In the genomic region with DNA sequence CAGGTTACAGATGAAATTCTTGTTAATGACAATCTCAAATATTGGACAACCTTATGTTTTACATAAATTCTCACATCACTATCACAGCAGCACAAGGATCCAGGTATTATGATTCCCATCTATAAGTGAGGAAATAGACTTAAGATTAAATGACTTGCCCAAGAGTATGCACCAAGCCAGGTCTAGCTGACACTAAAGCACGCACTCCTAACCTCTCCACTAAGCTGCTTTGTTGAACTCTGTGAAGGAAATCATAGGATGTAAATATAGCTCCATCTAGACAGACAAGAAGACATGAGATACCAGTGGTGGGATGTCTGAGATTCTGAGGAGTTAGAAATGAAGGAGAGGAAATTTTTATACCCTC, we compare ENCODE assay signal across 9 cellular contexts.
A peak's percentile ranks its signal among the peaks of the same experiment; 100 is the strongest.
DNase-seq lines count a peak whose midpoint lies in the region; ATAC-seq, FAIRE-seq and TF ChIP-seq lines count a peak whose summit lies in the region.
"Had no signal": no experiment of that assay in that cellular context is flagged by ENCODE, and none has a peak within 500 bp of the region (broad histone marks: within the 10 kb centered on the region; RNA-seq: fewer than 3 reads in every experiment).

No MANE protein-coding gene starts in this region.

- H3K4me1 ChIP-seq in endodermal cell (ENCODE audit: control insufficient read depth, insufficient read depth, low read length): peaks cover 16% of the 10 kb centered on the region
- peaks cover 7 to 9% of the 10 kb centered on the region in 2 donors for H3K4me1 ChIP-seq in small intestine (ENCODE audit: control insufficient read depth in 2 of 2, insufficient read depth in 1 of 2, low read depth in 1 of 2, low read length in 1 of 2)

- ATAC-seq in stimulated activated naive B cell treated with anti-CD40 and anti-IgM and Interleukin-4, amounts not matched to agents 10 μg/mL and 1 μg/mL and 100 μg/mL, for 72 hours (replicated peaks): no peak
- ATAC-seq in HG03175 (IDR thresholded peaks at IDR 0.05; ENCODE audit: unreplicated experiment): no peak

- DNase-seq in NCI-H2029 (lab: John Stamatoyannopoulos, UW) (peak; percentile 9), NCI-H2029 treated with DMSO at 0.1 percent for 48 hours (lab: John Stamatoyannopoulos, UW) (no peak), endodermal cell (no peak), small intestine (no peak), middle frontal gyrus (ENCODE audit: extremely low spot score, low spot score) (no peak)
- no peak for DNase-seq in stimulated activated naive B cell treated with anti-CD40 and anti-IgM and Interleukin-4, amounts not matched to agents 10 μg/mL and 1 μg/mL and 100 μg/mL, for 72 hours
- DNase-seq: activated effector memory CD4-positive, alpha-beta T cell treated with Interleukin-2 at 50 U/mL for 16 hours had no signal

- H3K9me3 ChIP-seq in endodermal cell (ENCODE audit: control insufficient read depth, low read length) (peaks cover 5% of the 10 kb centered on the region), small intestine (ENCODE audit: control insufficient read depth, low read depth) (no peaks in the 10 kb centered on the region)

- peaks cover 22% of the 10 kb centered on the region for H3K4me1 Mint-ChIP-seq in endodermal cell
- peaks cover 14 to 20% of the 10 kb centered on the region in 2 donors for H3K4me1 Mint-ChIP-seq in stimulated activated naive B cell treated with anti-CD40 and anti-IgM and Interleukin-4, amounts not matched to agents 10 μg/mL and 1 μg/mL and 100 μg/mL, for 72 hours

- H3K4me3 Mint-ChIP-seq in endodermal cell: no peak overlapping the region
- H3K4me3 Mint-ChIP-seq in stimulated activated naive B cell treated with anti-CD40 and anti-IgM and Interleukin-4, amounts not matched to agents 10 μg/mL and 1 μg/mL and 100 μg/mL, for 72 hours: peak overlapping the region in 1 of 2 donors; percentile 22

- no peaks in the 10 kb centered on the region for H3K27me3 Mint-ChIP-seq in endodermal cell (ENCODE audit: insufficient read depth)
- no peaks in the 10 kb centered on the region for H3K27me3 Mint-ChIP-seq in stimulated activated naive B cell treated with anti-CD40 and anti-IgM and Interleukin-4, amounts not matched to agents 10 μg/mL and 1 μg/mL and 100 μg/mL, for 72 hours

- no peak overlapping the region for H3K9ac ChIP-seq in endodermal cell (ENCODE audit: extremely low read depth, low read length, poor library complexity, severe bottlenecking)

- peak overlapping the region; percentile 25 for H3K27ac ChIP-seq in endodermal cell (ENCODE audit: low read depth, low read length)
- H3K27ac ChIP-seq in small intestine (ENCODE audit: low read depth in 1 of 2, low read length in 1 of 2): peak overlapping the region; percentile 41 to 88

- no peak for TF ChIP-seq CTCF in endodermal cell (conservative IDR thresholded peaks at IDR 0.05)

- H3K27me3 ChIP-seq in endodermal cell (ENCODE audit: control insufficient read depth, insufficient read depth, low read length, poor library complexity, severe bottlenecking): no peaks in the 10 kb centered on the region
- no peaks in the 10 kb centered on the region for H3K27me3 ChIP-seq in small intestine (ENCODE audit: control insufficient read depth in 2 of 2, insufficient read depth in 2 of 2, low read length in 2 of 2)

- H3K9me3 Mint-ChIP-seq in endodermal cell: peaks cover 18% of the 10 kb centered on the region
- H3K9me3 Mint-ChIP-seq in stimulated activated naive B cell treated with anti-CD40 and anti-IgM and Interleukin-4, amounts not matched to agents 10 μg/mL and 1 μg/mL and 100 μg/mL, for 72 hours: peaks cover 2 to 4% of the 10 kb centered on the region in 2 donors

- peak overlapping the region; percentile 51 for H3K4me3 ChIP-seq in endodermal cell (ENCODE audit: low read length)
- H3K4me3 ChIP-seq in small intestine (ENCODE audit: low read depth in 1 of 2, low read length in 2 of 2): no peak overlapping the region

- H3K36me3 Mint-ChIP-seq in endodermal cell (ENCODE audit: low read depth): peaks cover 2% of the 10 kb centered on the region
- peaks cover 0 to 1% of the 10 kb centered on the region in 2 donors for H3K36me3 Mint-ChIP-seq in stimulated activated naive B cell treated with anti-CD40 and anti-IgM and Interleukin-4, amounts not matched to agents 10 μg/mL and 1 μg/mL and 100 μg/mL, for 72 hours

- 50 to 100% methylated on average over 1 of the region's 1 CpG for WGBS in endodermal cell (ENCODE audit: insufficient coverage in 1 of 2, insufficient read length in 1 of 2), 2 experiments
- WGBS in small intestine, 3 donors: 84 to 97% (median 92%) methylated on average over 1 of the region's 1 CpG

- FAIRE-seq in small intestine (lab: Jason Lieb, UNC): no peak

- peak overlapping the region; percentile 89 for H3K27ac Mint-ChIP-seq in endodermal cell
- H3K27ac Mint-ChIP-seq in stimulated activated naive B cell treated with anti-CD40 and anti-IgM and Interleukin-4, amounts not matched to agents 10 μg/mL and 1 μg/mL and 100 μg/mL, for 72 hours: no peak overlapping the region

- H3K36me3 ChIP-seq in endodermal cell (ENCODE audit: control insufficient read depth, insufficient read depth, low read length) (no peaks in the 10 kb centered on the region), small intestine (ENCODE audit: control insufficient read depth in 2 of 2, insufficient read depth in 2 of 2, low read length in 2 of 2) (no peaks in the 10 kb centered on the region)

TF ChIP-seq in PFSK-1, 5 proteins besides CTCF, POLR2A, EP300 and RAD21:
- TF ChIP-seq TAF1 (IDR thresholded peaks at IDR 0.05; ENCODE audit: borderline replicate concordance, insufficient read depth, low read length): 0 out of 2 replicates have a peak, but pooled peaks have one; percentile 33
- no peak for TF ChIP-seq POLR2AphosphoS5 (IDR thresholded peaks at IDR 0.05; ENCODE audit: low read depth, low read length)
